21 cellular contexts compared by ENCODE assay signal in the genomic region with DNA sequence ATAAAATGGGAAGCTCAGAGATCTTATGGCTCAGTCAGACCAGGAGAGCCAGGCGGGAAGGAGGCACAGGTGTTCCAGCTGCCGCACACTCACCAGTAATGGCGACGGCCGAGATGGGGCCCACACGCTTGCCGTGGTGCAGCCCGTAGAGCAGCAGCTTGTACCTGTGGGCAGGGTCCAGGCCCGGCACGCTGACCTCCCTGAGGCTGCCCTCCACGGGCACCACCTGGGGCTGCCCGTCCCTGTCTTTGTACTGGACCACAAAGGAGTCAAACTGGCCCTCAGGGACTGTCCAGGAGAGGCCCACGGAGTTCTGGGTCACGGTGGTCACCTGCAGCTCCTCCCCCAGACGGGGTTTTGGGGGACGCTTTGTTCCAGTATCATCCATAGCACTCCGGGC. TPM values are rescaled to one million over a fixed set of nuclear protein-coding genes. Genes with fewer than 3 reads are reported as not detected.
DNase-seq lines count a peak whose midpoint lies in the region; ATAC-seq and TF ChIP-seq lines count a peak whose summit lies in the region.
"Had no signal": no experiment of that assay in that cellular context is flagged by ENCODE, and none has a peak within 500 bp of the region (broad histone marks: within the 10 kb centered on the region; RNA-seq: fewer than 3 reads in every experiment).

No MANE protein-coding gene starts in this region.

- DNase-seq in RWPE2 (ENCODE audit: low spot score) (peak; percentile 38), WTC11 (ENCODE audit: low spot score) (no peak), sciatic nerve (ENCODE audit: low spot score) (peak; percentile 62)
- DNase-seq: ACHN; BE2C; C1 segment of cervical spinal cord; CD4-positive, CD25-positive, alpha-beta regulatory T cell; CD8-positive, alpha-beta memory T cell; COR-L47; DMS 273 treated with DMSO at 0.1 percent for 48 hours; DMS53; DND-41; EL; GM23248; HCEC 1CT had no signal

- POLR2A ChIA-PET in WTC11 (lab: Charles Lee): no interaction called here

- H3K4me3 ChIP-seq in RWPE2 (ENCODE audit: severe bottlenecking): no peak overlapping the region
- H3K4me3 ChIP-seq: GM12878, GM23248 had no signal

- H3K27ac Mint-ChIP-seq in WTC11 (peak overlapping the region; percentile 31; the same call in 1 of the 2 replicates), nephron (peak overlapping the region in 2 of 3 experiments; percentile 24 to 56)
- H3K27ac Mint-ChIP-seq: CD4-positive, CD25-positive, alpha-beta regulatory T cell; IgD-negative memory B cell had no signal

- H3K9me3 ChIP-seq in RWPE2 (ENCODE audit: severe bottlenecking): no peaks in the 10 kb centered on the region
- H3K9me3 ChIP-seq: BE2C had no signal

- no peaks in the 10 kb centered on the region for H3K4me1 ChIP-seq in RWPE2 (ENCODE audit: insufficient read depth, poor library complexity, severe bottlenecking)
- H3K4me1 ChIP-seq: BE2C had no signal

- H3K27me3 Mint-ChIP-seq in WTC11 (ENCODE audit: low read depth): no peaks in the 10 kb centered on the region
- no peaks in the 10 kb centered on the region for H3K27me3 Mint-ChIP-seq in nephron (ENCODE audit: low read depth)
- H3K27me3 Mint-ChIP-seq: CD4-positive, CD25-positive, alpha-beta regulatory T cell had no signal

- TF ChIP-seq CTCF in RWPE2 (IDR thresholded peaks at IDR 0.05; ENCODE audit: poor library complexity, severe bottlenecking) (no peak), WTC11 (IDR thresholded peaks at IDR 0.05) (no peak), nephron (IDR thresholded peaks at IDR 0.05; ENCODE audit: unreplicated experiment in 3 of 3) (no peak)

- H3K4me3 Mint-ChIP-seq in WTC11 (no peak overlapping the region), nephron (no peak overlapping the region)
- H3K4me3 Mint-ChIP-seq: CD4-positive, CD25-positive, alpha-beta regulatory T cell; CD8-positive, alpha-beta memory T cell; IgD-negative memory B cell had no signal

- no peak overlapping the region for H3K27ac ChIP-seq in RWPE2 (ENCODE audit: poor library complexity, severe bottlenecking)
- H3K27ac ChIP-seq: GM23248 had no signal

- ATAC-seq in RWPE2 (ENCODE audit: low read depth) (no peak), WTC11 (no peak), sciatic nerve (no peak), HG03342 (IDR thresholded peaks at IDR 0.05; ENCODE audit: unreplicated experiment) (no peak), GM18909 (IDR thresholded peaks at IDR 0.05; ENCODE audit: poor library complexity, unreplicated experiment) (no peak)
- ATAC-seq: GM12878 had no signal

- H3K36me3 ChIP-seq in RWPE2 (ENCODE audit: low read depth): no peaks in the 10 kb centered on the region
- H3K36me3 ChIP-seq: BE2C had no signal

- intact Hi-C loops in sciatic nerve (cut with DNase I): no loop called here

- no peaks in the 10 kb centered on the region for H3K27me3 ChIP-seq in RWPE2 (ENCODE audit: insufficient read depth, poor library complexity, severe bottlenecking)

- CTCF ChIA-PET in WTC11 (lab: Charles Lee): interaction anchor here (0.6 to 3.1 kb wide), 2 partner anchors 21 to 24 kb away, joined by 3 to 14 read pairs; no protein-coding TSS in a partner anchor

- H3K4me1 Mint-ChIP-seq in WTC11 (peaks cover 13% of the 10 kb centered on the region), nephron (peaks cover 39% of the 10 kb centered on the region)
- H3K4me1 Mint-ChIP-seq: CD8-positive, alpha-beta memory T cell; IgD-negative memory B cell had no signal

- H3K9me3 Mint-ChIP-seq in WTC11: no peaks in the 10 kb centered on the region
- H3K9me3 Mint-ChIP-seq in nephron: no peaks in the 10 kb centered on the region
- H3K9me3 Mint-ChIP-seq: CD4-positive, CD25-positive, alpha-beta regulatory T cell; CD8-positive, alpha-beta memory T cell; IgD-negative memory B cell had no signal

- H3K36me3 Mint-ChIP-seq in WTC11 (no peaks in the 10 kb centered on the region), nephron (ENCODE audit: low read depth) (no peaks in the 10 kb centered on the region)
- H3K36me3 Mint-ChIP-seq: CD8-positive, alpha-beta memory T cell had no signal

TF ChIP-seq in WTC11, 78 proteins besides CTCF, POLR2A, EP300 and RAD21 (continues in another document):
- TF ChIP-seq RORB (CRISPR knock-in tag; IDR thresholded peaks at IDR 0.05) (no peak), ZNF138 (CRISPR knock-in tag; conservative IDR thresholded peaks at IDR 0.05) (no peak), NFYB (CRISPR knock-in tag; conservative IDR thresholded peaks at IDR 0.05; ENCODE audit: low read depth) (no peak), TCF7 (CRISPR knock-in tag; IDR thresholded peaks at IDR 0.05; ENCODE audit: low read depth) (no peak), ZNF121 (CRISPR knock-in tag; IDR thresholded peaks at IDR 0.05) (no peak)
- TF ChIP-seq, protein P1, sequence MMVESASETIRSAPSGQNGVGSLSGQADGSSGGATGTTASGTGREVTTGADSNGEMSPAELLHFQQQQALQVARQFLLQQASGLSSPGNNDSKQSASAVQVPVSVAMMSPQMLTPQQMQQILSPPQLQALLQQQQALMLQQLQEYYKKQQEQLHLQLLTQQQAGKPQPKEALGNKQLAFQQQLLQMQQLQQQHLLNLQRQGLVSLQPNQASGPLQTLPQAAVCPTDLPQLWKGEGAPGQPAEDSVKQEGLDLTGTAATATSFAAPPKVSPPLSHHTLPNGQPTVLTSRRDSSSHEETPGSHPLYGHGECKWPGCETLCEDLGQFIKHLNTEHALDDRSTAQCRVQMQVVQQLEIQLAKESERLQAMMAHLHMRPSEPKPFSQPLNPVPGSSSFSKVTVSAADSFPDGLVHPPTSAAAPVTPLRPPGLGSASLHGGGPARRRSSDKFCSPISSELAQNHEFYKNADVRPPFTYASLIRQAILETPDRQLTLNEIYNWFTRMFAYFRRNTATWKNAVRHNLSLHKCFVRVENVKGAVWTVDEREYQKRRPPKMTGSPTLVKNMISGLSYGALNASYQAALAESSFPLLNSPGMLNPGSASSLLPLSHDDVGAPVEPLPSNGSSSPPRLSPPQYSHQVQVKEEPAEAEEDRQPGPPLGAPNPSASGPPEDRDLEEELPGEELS (CRISPR knock-in tag; IDR thresholded peaks at IDR 0.05): no peak
- TF ChIP-seq, protein P2, sequence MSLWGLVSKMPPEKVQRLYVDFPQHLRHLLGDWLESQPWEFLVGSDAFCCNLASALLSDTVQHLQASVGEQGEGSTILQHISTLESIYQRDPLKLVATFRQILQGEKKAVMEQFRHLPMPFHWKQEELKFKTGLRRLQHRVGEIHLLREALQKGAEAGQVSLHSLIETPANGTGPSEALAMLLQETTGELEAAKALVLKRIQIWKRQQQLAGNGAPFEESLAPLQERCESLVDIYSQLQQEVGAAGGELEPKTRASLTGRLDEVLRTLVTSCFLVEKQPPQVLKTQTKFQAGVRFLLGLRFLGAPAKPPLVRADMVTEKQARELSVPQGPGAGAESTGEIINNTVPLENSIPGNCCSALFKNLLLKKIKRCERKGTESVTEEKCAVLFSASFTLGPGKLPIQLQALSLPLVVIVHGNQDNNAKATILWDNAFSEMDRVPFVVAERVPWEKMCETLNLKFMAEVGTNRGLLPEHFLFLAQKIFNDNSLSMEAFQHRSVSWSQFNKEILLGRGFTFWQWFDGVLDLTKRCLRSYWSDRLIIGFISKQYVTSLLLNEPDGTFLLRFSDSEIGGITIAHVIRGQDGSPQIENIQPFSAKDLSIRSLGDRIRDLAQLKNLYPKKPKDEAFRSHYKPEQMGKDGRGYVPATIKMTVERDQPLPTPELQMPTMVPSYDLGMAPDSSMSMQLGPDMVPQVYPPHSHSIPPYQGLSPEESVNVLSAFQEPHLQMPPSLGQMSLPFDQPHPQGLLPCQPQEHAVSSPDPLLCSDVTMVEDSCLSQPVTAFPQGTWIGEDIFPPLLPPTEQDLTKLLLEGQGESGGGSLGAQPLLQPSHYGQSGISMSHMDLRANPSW (CRISPR knock-in tag; conservative IDR thresholded peaks at IDR 0.05; ENCODE audit: low read depth): no peak
- TF ChIP-seq, protein P3, sequence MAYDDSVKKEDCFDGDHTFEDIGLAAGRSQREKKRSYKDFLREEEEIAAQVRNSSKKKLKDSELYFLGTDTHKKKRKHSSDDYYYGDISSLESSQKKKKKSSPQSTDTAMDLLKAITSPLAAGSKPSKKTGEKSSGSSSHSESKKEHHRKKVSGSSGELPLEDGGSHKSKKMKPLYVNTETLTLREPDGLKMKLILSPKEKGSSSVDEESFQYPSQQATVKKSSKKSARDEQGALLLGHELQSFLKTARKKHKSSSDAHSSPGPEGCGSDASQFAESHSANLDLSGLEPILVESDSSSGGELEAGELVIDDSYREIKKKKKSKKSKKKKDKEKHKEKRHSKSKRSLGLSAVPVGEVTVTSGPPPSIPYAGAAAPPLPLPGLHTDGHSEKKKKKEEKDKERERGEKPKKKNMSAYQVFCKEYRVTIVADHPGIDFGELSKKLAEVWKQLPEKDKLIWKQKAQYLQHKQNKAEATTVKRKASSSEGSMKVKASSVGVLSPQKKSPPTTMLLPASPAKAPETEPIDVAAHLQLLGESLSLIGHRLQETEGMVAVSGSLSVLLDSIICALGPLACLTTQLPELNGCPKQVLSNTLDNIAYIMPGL (CRISPR knock-in tag; IDR thresholded peaks at IDR 0.05): no peak

RNA-seq across cellular contexts. Expression of a gene that starts 31.2 kb away (rescaled TPM):
- total RNA-seq in WTC11 (2021) (1.2 to 1.5 TPM (median 1.4 TPM) in 3 replicates), sciatic nerve (6.1 TPM)
- total RNA-seq: CD4-positive, CD25-positive, alpha-beta regulatory T cell; G401; GM23248 had no signal

RNA-seq across cellular contexts. Expression of a gene that starts 39.7 kb away (rescaled TPM):
- total RNA-seq in WTC11 (2021) (6.4 to 10.9 TPM (median 9.0 TPM) in 3 replicates), sciatic nerve (423 TPM)
- total RNA-seq: G401 had no signal

RNA-seq across cellular contexts. Expression of a gene that starts 54.9 kb away (rescaled TPM):
- total RNA-seq in WTC11 (2021): 3.7 to 5.1 TPM (median 5.0 TPM) in 3 replicates
- total RNA-seq in sciatic nerve: 392 TPM

RNA-seq across cellular contexts. Expression of a gene that starts 58.6 kb away (rescaled TPM):
- total RNA-seq in WTC11 (2021): 46.1 to 49.1 TPM (median 47.5 TPM) in 3 replicates
- total RNA-seq in sciatic nerve: 88.4 TPM

Comparison
In these comparisons a context has a peak if more than half of its experiments do, and no peak if none do; other contexts are left out.
1. RNA of a gene that starts 39.7 kb away (total RNA-seq): 423 TPM in sciatic nerve (single experiment); 6.4 to 10.9 TPM in WTC11; every median in the first group is over 10 times any median in the second.
2. RNA of a gene that starts 54.9 kb away (total RNA-seq): 392 TPM in sciatic nerve (single experiment); 3.7 to 5.1 TPM in WTC11; every median in the first group is over 10 times any median in the second.